ENCODE assay signal across 20 cellular contexts in genomic region chr6:134666174-134666573, GRCh38.
"Had no signal": no experiment of that assay in that cellular context is flagged by ENCODE, and none has a peak within 500 bp of the region (broad histone marks: within the 10 kb centered on the region; RNA-seq: fewer than 3 reads in every experiment).

No MANE protein-coding gene starts in this region.

- H3K36me3 Mint-ChIP-seq: mesothelial cell of epicardium; naive B cell; stimulated activated effector memory CD8-positive, alpha-beta T cell treated with anti-CD3 and anti-CD28 coated beads, Interleukin-12 subunit alpha, Interleukin-12 subunit beta, amount 100 ng/mL, for 72 hours had no signal

- H3K27ac ChIP-seq: cardiac muscle cell, colonic mucosa, foreskin keratinocyte, hepatocyte, tibial artery had no signal

- H3K4me3 Mint-ChIP-seq: endodermal cell; mesothelial cell of epicardium; nephron progenitor cell; stimulated activated effector memory CD8-positive, alpha-beta T cell treated with anti-CD3 and anti-CD28 coated beads, Interleukin-12 subunit alpha, Interleukin-12 subunit beta, amount 100 ng/mL, for 72 hours had no signal

- H3K36me3 ChIP-seq: cardiac muscle cell, colonic mucosa, tibial artery had no signal

- ATAC-seq: foreskin keratinocyte; left colon; right cardiac atrium; stimulated activated effector memory CD8-positive, alpha-beta T cell treated with anti-CD3 and anti-CD28 coated beads, Interleukin-12 subunit alpha, Interleukin-12 subunit beta, amount 100 ng/mL, for 72 hours; stimulated activated naive CD8-positive, alpha-beta T cell treated with anti-CD3 and anti-CD28 coated beads, Interleukin-15, Interleukin-2, amounts not matched to agents 100 U/mL and 50 U/mL, for 24 hours had no signal

- DNase-seq: cerebellar nuclear complex; colonic mucosa; effector CD4-positive, alpha-beta T cell; endodermal cell; erythroblast; foreskin keratinocyte; head of caudate nucleus; left colon; mammary epithelial cell; naive B cell; nephron progenitor cell; right cardiac atrium; stimulated activated CD4-positive, alpha-beta T cell treated with anti-CD3 and anti-CD28 coated beads, Interleukin-4, amount 100 ng/mL, for 1 hour; stimulated activated CD8-positive, alpha-beta memory T cell treated with anti-CD3 and anti-CD28 coated beads, Interleukin-4, amount 100 ng/mL, for 48 hours; stimulated activated naive CD8-positive, alpha-beta T cell treated with anti-CD3 and anti-CD28 coated beads, Interleukin-15, Interleukin-2, amounts not matched to agents 100 U/mL and 50 U/mL, for 24 hours; tibial artery had no signal

- H3K4me1 Mint-ChIP-seq: stimulated activated effector memory CD8-positive, alpha-beta T cell treated with anti-CD3 and anti-CD28 coated beads, Interleukin-12 subunit alpha, Interleukin-12 subunit beta, amount 100 ng/mL, for 72 hours had no signal

- H3K9me3 ChIP-seq: colonic mucosa, tibial artery had no signal

- H3K4me3 ChIP-seq: cardiac muscle cell, colonic mucosa, hepatocyte, tibial artery had no signal

- H3K27ac Mint-ChIP-seq: endodermal cell; mesothelial cell of epicardium; naive B cell; nephron progenitor cell; stimulated activated effector memory CD8-positive, alpha-beta T cell treated with anti-CD3 and anti-CD28 coated beads, Interleukin-12 subunit alpha, Interleukin-12 subunit beta, amount 100 ng/mL, for 72 hours had no signal

- H3K27me3 Mint-ChIP-seq: naive B cell had no signal

- H3K4me1 ChIP-seq: colonic mucosa, foreskin keratinocyte, tibial artery had no signal

- H2AFZ ChIP-seq: hepatocyte had no signal

- H3K27me3 ChIP-seq: cardiac muscle cell, colonic mucosa, foreskin keratinocyte, hepatocyte, tibial artery had no signal

- H3K79me2 ChIP-seq: hepatocyte had no signal

- H3K9me3 Mint-ChIP-seq: endodermal cell; naive B cell; stimulated activated effector memory CD8-positive, alpha-beta T cell treated with anti-CD3 and anti-CD28 coated beads, Interleukin-12 subunit alpha, Interleukin-12 subunit beta, amount 100 ng/mL, for 72 hours had no signal

- H3K4me2 ChIP-seq: hepatocyte had no signal
